In the genomic region with DNA sequence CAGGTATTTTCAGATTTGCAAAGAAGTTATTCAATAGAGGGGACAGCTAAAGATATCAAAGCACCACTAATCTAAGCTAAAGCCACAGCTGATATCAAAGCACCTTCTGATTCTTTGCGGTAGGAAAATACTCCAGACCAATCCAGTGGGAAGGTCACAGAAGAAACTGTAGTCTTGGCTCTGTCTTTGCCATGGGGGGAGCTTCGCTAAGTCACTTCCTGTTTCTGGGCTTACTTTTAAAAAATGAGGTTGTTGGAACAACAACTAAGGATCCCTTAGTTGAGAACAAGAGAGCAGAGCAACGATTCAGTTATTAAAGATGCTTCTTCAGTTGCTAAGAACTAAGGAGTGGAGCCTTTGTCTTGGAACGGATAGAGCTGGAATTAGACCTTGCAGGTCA, we compare ENCODE assay signal across 21 cellular contexts. TPM values are rescaled to one million over a fixed set of nuclear protein-coding genes. Genes with fewer than 3 reads are reported as not detected.
DNase-seq lines count a peak whose midpoint lies in the region; ATAC-seq, FAIRE-seq and TF ChIP-seq lines count a peak whose summit lies in the region.
"Had no signal": no experiment of that assay in that cellular context is flagged by ENCODE, and none has a peak within 500 bp of the region (broad histone marks: within the 10 kb centered on the region; RNA-seq: fewer than 3 reads in every experiment).

No MANE protein-coding gene starts in this region.

- no peak overlapping the region for H3K4me3 Mint-ChIP-seq in activated CD4-positive, alpha-beta T cell treated with anti-CD3 and anti-CD28 coated beads, Interleukin-2, amount 10 ng/mL, durations not matched to agents 24 days and 14 days
- H3K4me3 Mint-ChIP-seq in Calu3 (ENCODE audit: low read depth, unreplicated experiment), result no peak overlapping the region
- no peak overlapping the region for H3K4me3 Mint-ChIP-seq in activated T-helper 1 cell treated with anti-CD3 and anti-CD28 coated beads, Interleukin-12 subunit alpha, Interleukin-12 subunit beta, Interleukin-2, Interleukin-4 antibody, amounts not matched to agents 30 ng/mL and 10 ng/mL and 1 ng/mL, durations not matched to agents 14 hours and 24 hours and 36 hours
- peak overlapping the region in 4 of 10 donors; percentile 4 to 49 (median 18) for H3K4me3 Mint-ChIP-seq in naive thymus-derived CD8-positive, alpha-beta T cell
- H3K4me3 Mint-ChIP-seq: activated T-cell treated with anti-CD3 and anti-CD28 coated beads, Interleukin-2, amount 50 U/mL, for 4 hours; CD8-positive, alpha-beta T cell had no signal

- no peaks in the 10 kb centered on the region for H3K27me3 Mint-ChIP-seq in activated CD4-positive, alpha-beta T cell treated with anti-CD3 and anti-CD28 coated beads, Interleukin-2, amount 10 ng/mL, durations not matched to agents 24 days and 14 days
- H3K27me3 Mint-ChIP-seq in Calu3 (ENCODE audit: unreplicated experiment), result no peaks in the 10 kb centered on the region
- no peaks in the 10 kb centered on the region for H3K27me3 Mint-ChIP-seq in activated T-helper 1 cell treated with anti-CD3 and anti-CD28 coated beads, Interleukin-12 subunit alpha, Interleukin-12 subunit beta, Interleukin-2, Interleukin-4 antibody, amounts not matched to agents 30 ng/mL and 10 ng/mL and 1 ng/mL, durations not matched to agents 14 hours and 24 hours and 36 hours (ENCODE audit: insufficient read depth)
- H3K27me3 Mint-ChIP-seq in naive thymus-derived CD8-positive, alpha-beta T cell, result no peaks in the 10 kb centered on the region

- TF ChIP-seq POLR2A in GM12892 (IDR thresholded peaks at IDR 0.05; ENCODE audit: low read depth, low read length), result no peak

- peaks cover 63% of the 10 kb centered on the region for H3K4me1 Mint-ChIP-seq in activated CD4-positive, alpha-beta T cell treated with anti-CD3 and anti-CD28 coated beads, Interleukin-2, amount 10 ng/mL, durations not matched to agents 24 days and 14 days
- peaks cover 39% of the 10 kb centered on the region for H3K4me1 Mint-ChIP-seq in Calu3 (ENCODE audit: low read depth, unreplicated experiment)
- peaks cover 75% of the 10 kb centered on the region for H3K4me1 Mint-ChIP-seq in activated T-helper 1 cell treated with anti-CD3 and anti-CD28 coated beads, Interleukin-12 subunit alpha, Interleukin-12 subunit beta, Interleukin-2, Interleukin-4 antibody, amounts not matched to agents 30 ng/mL and 10 ng/mL and 1 ng/mL, durations not matched to agents 14 hours and 24 hours and 36 hours (ENCODE audit: low read depth)
- H3K4me1 Mint-ChIP-seq in naive thymus-derived CD8-positive, alpha-beta T cell, result peaks cover 53 to 82% (median 76%) of the 10 kb centered on the region in 4 donors

- peaks cover 37% of the 10 kb centered on the region for H3K36me3 Mint-ChIP-seq in activated CD4-positive, alpha-beta T cell treated with anti-CD3 and anti-CD28 coated beads, Interleukin-2, amount 10 ng/mL, durations not matched to agents 24 days and 14 days (ENCODE audit: low read depth)
- H3K36me3 Mint-ChIP-seq in Calu3 (ENCODE audit: insufficient read depth, unreplicated experiment), result peaks cover 32% of the 10 kb centered on the region
- peaks cover 35% of the 10 kb centered on the region for H3K36me3 Mint-ChIP-seq in activated T-helper 1 cell treated with anti-CD3 and anti-CD28 coated beads, Interleukin-12 subunit alpha, Interleukin-12 subunit beta, Interleukin-2, Interleukin-4 antibody, amounts not matched to agents 30 ng/mL and 10 ng/mL and 1 ng/mL, durations not matched to agents 14 hours and 24 hours and 36 hours (ENCODE audit: low read depth)
- H3K36me3 Mint-ChIP-seq in naive thymus-derived CD8-positive, alpha-beta T cell, result peaks cover 0 to 19% (median 5%) of the 10 kb centered on the region in 3 donors

- no peak for ATAC-seq in naive thymus-derived CD8-positive, alpha-beta T cell
- ATAC-seq: activated T-cell treated with anti-CD3 and anti-CD28 coated beads, Interleukin-2, amount 50 U/mL, for 4 hours; CD8-positive, alpha-beta T cell; left lung had no signal

- FAIRE-seq in GM12892 (lab: Jason Lieb, UNC), result no peak

- POLR2A ChIA-PET in naive thymus-derived CD8-positive, alpha-beta T cell (lab: Charles Lee), result interaction anchor here (3.2 kb wide), 1 partner anchor 12 kb away, joined by 16 read pairs; the partner anchor contains the start of gene LPIN1

- CTCF ChIA-PET in Calu3 (lab: Charles Lee), result no interaction called here

- intact Hi-C loops in activated CD4-positive, alpha-beta T cell treated with anti-CD3 and anti-CD28 coated beads, Interleukin-2, amount 10 ng/mL, durations not matched to agents 24 days and 14 days (cut with micrococcal nuclease), result loop anchor here (10.0 kb wide), 1 partner anchor 536 kb away; no protein-coding TSS in a partner anchor
- intact Hi-C loops in Calu3 (cut with micrococcal nuclease; ENCODE audit: unreplicated experiment), result no loop called here
- intact Hi-C loops in activated T-helper 1 cell treated with anti-CD3 and anti-CD28 coated beads, Interleukin-12 subunit alpha, Interleukin-12 subunit beta, Interleukin-2, Interleukin-4 antibody, amounts not matched to agents 30 ng/mL and 10 ng/mL and 1 ng/mL, durations not matched to agents 14 hours and 24 hours and 36 hours (cut with micrococcal nuclease), result loop anchor here (10.0 kb wide), 2 partner anchors 414 to 1454 kb away; partner anchors contain the start of genes HPCAL1 and ROCK2

- no peaks in the 10 kb centered on the region for H3K9me3 Mint-ChIP-seq in activated CD4-positive, alpha-beta T cell treated with anti-CD3 and anti-CD28 coated beads, Interleukin-2, amount 10 ng/mL, durations not matched to agents 24 days and 14 days
- no peaks in the 10 kb centered on the region for H3K9me3 Mint-ChIP-seq in Calu3 (ENCODE audit: low read depth, unreplicated experiment)
- no peaks in the 10 kb centered on the region for H3K9me3 Mint-ChIP-seq in activated T-helper 1 cell treated with anti-CD3 and anti-CD28 coated beads, Interleukin-12 subunit alpha, Interleukin-12 subunit beta, Interleukin-2, Interleukin-4 antibody, amounts not matched to agents 30 ng/mL and 10 ng/mL and 1 ng/mL, durations not matched to agents 14 hours and 24 hours and 36 hours
- no peaks in the 10 kb centered on the region for H3K9me3 Mint-ChIP-seq in naive thymus-derived CD8-positive, alpha-beta T cell
- H3K9me3 Mint-ChIP-seq: activated T-cell treated with anti-CD3 and anti-CD28 coated beads, Interleukin-2, amount 50 U/mL, for 4 hours; CD8-positive, alpha-beta T cell had no signal

- BruUV-seq in Calu3 (replicated peaks; lab: Mats Ljungman, UMichigan), result no TSS peak

- peak overlapping the region; percentile 55 for H3K27ac Mint-ChIP-seq in activated CD4-positive, alpha-beta T cell treated with anti-CD3 and anti-CD28 coated beads, Interleukin-2, amount 10 ng/mL, durations not matched to agents 24 days and 14 days
- H3K27ac Mint-ChIP-seq in Calu3 (ENCODE audit: unreplicated experiment), result peak overlapping the region; percentile 62
- H3K27ac Mint-ChIP-seq in activated T-helper 1 cell treated with anti-CD3 and anti-CD28 coated beads, Interleukin-12 subunit alpha, Interleukin-12 subunit beta, Interleukin-2, Interleukin-4 antibody, amounts not matched to agents 30 ng/mL and 10 ng/mL and 1 ng/mL, durations not matched to agents 14 hours and 24 hours and 36 hours, result peak overlapping the region; percentile 12
- peak overlapping the region in 7 of 10 donors; percentile 57 to 96 (median 80) for H3K27ac Mint-ChIP-seq in naive thymus-derived CD8-positive, alpha-beta T cell

- no peak for TF ChIP-seq CTCF in Calu3 (IDR thresholded peaks at IDR 0.05; ENCODE audit: unreplicated experiment)

- no peak for DNase-seq in activated CD4-positive, alpha-beta T cell treated with anti-CD3 and anti-CD28 coated beads, Interleukin-2, amount 10 ng/mL, durations not matched to agents 24 days and 14 days
- no peak for DNase-seq in activated CD4-positive, alpha-beta T cell treated with anti-CD3 and anti-CD28 coated beads, Interleukin-2, amount 50 U/mL, for 48 hours
- DNase-seq in Calu3 (no peak), GM12892 (ENCODE audit: insufficient read length) (no peak), HK-2 (ENCODE audit: unreplicated experiment) (no peak), middle frontal gyrus (ENCODE audit: extremely low spot score, low spot score) (no peak)
- DNase-seq in activated T-helper 1 cell treated with anti-CD3 and anti-CD28 coated beads, Interleukin-12 subunit alpha, Interleukin-12 subunit beta, Interleukin-2, Interleukin-4 antibody, amounts not matched to agents 30 ng/mL and 10 ng/mL and 1 ng/mL, durations not matched to agents 14 hours and 24 hours and 36 hours (ENCODE audit: low spot score), result no peak
- no peak for DNase-seq in naive thymus-derived CD8-positive, alpha-beta T cell
- DNase-seq: activated CD4-positive, CD25-positive, alpha-beta regulatory T cell treated with anti-CD3 and anti-CD28 coated beads, Interleukin-2, amount 50 U/mL, for 72 hours; activated T-cell treated with anti-CD3 and anti-CD28 coated beads, Interleukin-2, amount 50 U/mL, for 4 hours; CD8-positive, alpha-beta T cell; central memory CD4-positive, alpha-beta T cell; DND-41; effector CD8-positive, alpha-beta T cell; GOT3; head of caudate nucleus; left lung; NCI-H1930; NCI-H510A; SHP77; stimulated activated CD4-positive, alpha-beta T cell treated with anti-CD3 and anti-CD28 coated beads, Interleukin-1b, Interleukin-23, amount 100 ng/mL, for 48 hours had no signal

RNA-seq across cellular contexts. Expression of gene LPIN1, which starts 12.2 kb away (rescaled TPM):
- 46.3 and 52.3 TPM in 2 replicates for total RNA-seq in activated CD4-positive, alpha-beta T cell treated with anti-CD3 and anti-CD28 coated beads, Interleukin-2, amount 10 ng/mL, durations not matched to agents 24 days and 14 days
- 46.2 and 53.5 TPM in 2 replicates for total RNA-seq in Calu3 (2022)
- total RNA-seq in activated T-helper 1 cell treated with anti-CD3 and anti-CD28 coated beads, Interleukin-12 subunit alpha, Interleukin-12 subunit beta, Interleukin-2, Interleukin-4 antibody, amounts not matched to agents 30 ng/mL and 10 ng/mL and 1 ng/mL, durations not matched to agents 14 hours and 24 hours and 36 hours, result 46.0 and 49.5 TPM in 2 replicates
- 10 to 100 TPM; 76.1 to 82.4 TPM for total RNA-seq in naive thymus-derived CD8-positive, alpha-beta T cell
- polyA plus RNA-seq in naive thymus-derived CD8-positive, alpha-beta T cell, result 10 to 100 TPM; 15.7 to 27.5 (median 19.9) TPM
- polyA plus RNA-seq in GM12892 (2012; ENCODE audit: missing spikeins), result 25.7 TPM

Comparison
In these comparisons a context has a peak if more than half of its experiments do, and no peak if none do; other contexts are left out.
1. H3K27ac Mint-ChIP-seq: peak in every context shown above with its lines; median percentile 80 in naive thymus-derived CD8-positive, alpha-beta T cell; 62 in Calu3; 55 in activated CD4-positive, alpha-beta T cell treated with anti-CD3 and anti-CD28 coated beads, Interleukin-2, amount 10 ng/mL, durations not matched to agents 24 days and 14 days; 12 in activated T-helper 1 cell treated with anti-CD3 and anti-CD28 coated beads, Interleukin-12 subunit alpha, Interleukin-12 subunit beta, Interleukin-2, Interleukin-4 antibody, amounts not matched to agents 30 ng/mL and 10 ng/mL and 1 ng/mL, durations not matched to agents 14 hours and 24 hours and 36 hours.